In genomic region chr10:55320187-55320586, GRCh38 we compare ENCODE assay signal across 16 cellular contexts.
DNase-seq lines count a peak whose midpoint lies in the region; ATAC-seq and TF ChIP-seq lines count a peak whose summit lies in the region.
"Had no signal": no experiment of that assay in that cellular context is flagged by ENCODE, and none has a peak within 500 bp of the region (broad histone marks: within the 10 kb centered on the region; RNA-seq: fewer than 3 reads in every experiment).

No MANE protein-coding gene starts in this region.

- no peaks in the 10 kb centered on the region for H3K27me3 ChIP-seq in naive thymus-derived CD4-positive, alpha-beta T cell (ENCODE audit: control insufficient read depth in 2 of 2, insufficient read depth in 2 of 2, low read length in 2 of 2)
- no peaks in the 10 kb centered on the region for H3K27me3 ChIP-seq in gastrocnemius medialis
- H3K27me3 ChIP-seq: BLaER1 had no signal

- H3K4me3 ChIP-seq in naive thymus-derived CD4-positive, alpha-beta T cell (ENCODE audit: low read length) = no peak overlapping the region
- H3K4me3 ChIP-seq in gastrocnemius medialis = no peak overlapping the region
- H3K4me3 ChIP-seq: BLaER1 had no signal

- ATAC-seq in naive thymus-derived CD4-positive, alpha-beta T cell = peak; percentile 20
- ATAC-seq in sciatic nerve = peak; percentile 41
- ATAC-seq in stimulated activated memory B cell treated with anti-CD40 and anti-IgM and Interleukin-4, amounts not matched to agents 10 μg/mL and 1 μg/mL and 100 μg/mL, for 72 hours = peak; percentile 56
- no peak for ATAC-seq in gastrocnemius medialis
- ATAC-seq: CD8-positive, alpha-beta T cell had no signal

- H3K9me3 ChIP-seq in naive thymus-derived CD4-positive, alpha-beta T cell (ENCODE audit: control insufficient read depth in 2 of 3, low read length in 3 of 3) = no peaks in the 10 kb centered on the region
- H3K9me3 ChIP-seq in gastrocnemius medialis = no peaks in the 10 kb centered on the region
- H3K9me3 ChIP-seq: BLaER1, Caco-2 had no signal

- H3K9me3 Mint-ChIP-seq in naive thymus-derived CD4-positive, alpha-beta T cell = peaks cover 6 to 28% (median 12%) of the 10 kb centered on the region in 11 donors
- H3K9me3 Mint-ChIP-seq in stimulated activated memory B cell treated with anti-CD40 and anti-IgM and Interleukin-4, amounts not matched to agents 10 μg/mL and 1 μg/mL and 100 μg/mL, for 72 hours = peaks cover 9% of the 10 kb centered on the region

- peaks cover 0 to 3% (median 0%) of the 10 kb centered on the region in 5 donors for H3K36me3 Mint-ChIP-seq in naive thymus-derived CD4-positive, alpha-beta T cell
- H3K36me3 Mint-ChIP-seq in stimulated activated memory B cell treated with anti-CD40 and anti-IgM and Interleukin-4, amounts not matched to agents 10 μg/mL and 1 μg/mL and 100 μg/mL, for 72 hours = no peaks in the 10 kb centered on the region
- H3K36me3 Mint-ChIP-seq: CD4-positive, CD25-positive, alpha-beta regulatory T cell; CD8-positive, alpha-beta T cell had no signal

- no peaks in the 10 kb centered on the region for H3K27me3 Mint-ChIP-seq in naive thymus-derived CD4-positive, alpha-beta T cell
- no peaks in the 10 kb centered on the region for H3K27me3 Mint-ChIP-seq in stimulated activated memory B cell treated with anti-CD40 and anti-IgM and Interleukin-4, amounts not matched to agents 10 μg/mL and 1 μg/mL and 100 μg/mL, for 72 hours
- H3K27me3 Mint-ChIP-seq: B cell; CD4-positive, CD25-positive, alpha-beta regulatory T cell had no signal

- POLR2A ChIA-PET in naive thymus-derived CD4-positive, alpha-beta T cell (lab: Charles Lee) = no interaction called here

- no peaks in the 10 kb centered on the region for H3K4me1 Mint-ChIP-seq in naive thymus-derived CD4-positive, alpha-beta T cell
- H3K4me1 Mint-ChIP-seq in stimulated activated memory B cell treated with anti-CD40 and anti-IgM and Interleukin-4, amounts not matched to agents 10 μg/mL and 1 μg/mL and 100 μg/mL, for 72 hours = no peaks in the 10 kb centered on the region
- H3K4me1 Mint-ChIP-seq: B cell; CD4-positive, CD25-positive, alpha-beta regulatory T cell had no signal

- TF ChIP-seq POLR2A in gastrocnemius medialis (IDR thresholded peaks at IDR 0.05) = no peak

- CTCF ChIA-PET in naive thymus-derived CD4-positive, alpha-beta T cell (lab: Charles Lee) = no interaction called here

- no peak overlapping the region for H3K4me3 Mint-ChIP-seq in naive thymus-derived CD4-positive, alpha-beta T cell
- no peak overlapping the region for H3K4me3 Mint-ChIP-seq in stimulated activated memory B cell treated with anti-CD40 and anti-IgM and Interleukin-4, amounts not matched to agents 10 μg/mL and 1 μg/mL and 100 μg/mL, for 72 hours
- H3K4me3 Mint-ChIP-seq: B cell; CD4-positive, CD25-positive, alpha-beta regulatory T cell; CD8-positive, alpha-beta T cell had no signal

- intact Hi-C loops in naive thymus-derived CD4-positive, alpha-beta T cell (cut with micrococcal nuclease) = no loop called here
- intact Hi-C loops in sciatic nerve (cut with DNase I) = no loop called here
- intact Hi-C loops in gastrocnemius medialis (cut with DNase I; ENCODE audit: low total_unique reads) = no loop called here

- TF ChIP-seq CTCF in gastrocnemius medialis (IDR thresholded peaks at IDR 0.05 in 4 of 5, conservative IDR thresholded peaks at IDR 0.05 in 1 of 5) = no peak

- H3K27ac Mint-ChIP-seq in naive thymus-derived CD4-positive, alpha-beta T cell = no peak overlapping the region
- no peak overlapping the region for H3K27ac Mint-ChIP-seq in stimulated activated memory B cell treated with anti-CD40 and anti-IgM and Interleukin-4, amounts not matched to agents 10 μg/mL and 1 μg/mL and 100 μg/mL, for 72 hours
- H3K27ac Mint-ChIP-seq: B cell; CD4-positive, CD25-positive, alpha-beta regulatory T cell; CD8-positive, alpha-beta T cell had no signal

- no peak for DNase-seq in naive thymus-derived CD4-positive, alpha-beta T cell
- DNase-seq in sciatic nerve (ENCODE audit: low spot score) = no peak
- DNase-seq in dermis blood vessel endothelial cell = no peak
- no peak for DNase-seq in NCI-H446 (lab: John Stamatoyannopoulos, UW)
- no peak for DNase-seq in gastrocnemius medialis
- DNase-seq: Caco-2; CD4-positive, CD25-positive, alpha-beta regulatory T cell; CD8-positive, alpha-beta T cell; DMS153; DND-41; H7; HCEC 1CT had no signal

- in situ Hi-C loops in gastrocnemius medialis (cut with MboI; ENCODE audit: low sequenced_read_pairs in 4 of 4) = no loop called here

- no peaks in the 10 kb centered on the region for H3K36me3 ChIP-seq in naive thymus-derived CD4-positive, alpha-beta T cell (ENCODE audit: control insufficient read depth in 2 of 3, insufficient read depth in 3 of 3, low read length in 3 of 3)
- H3K36me3 ChIP-seq in gastrocnemius medialis = no peaks in the 10 kb centered on the region
- H3K36me3 ChIP-seq: BLaER1 had no signal

- H3K27ac ChIP-seq in naive thymus-derived CD4-positive, alpha-beta T cell (ENCODE audit: low read depth, low read length) = no peak overlapping the region
- H3K27ac ChIP-seq in gastrocnemius medialis = no peak overlapping the region
- H3K27ac ChIP-seq: BLaER1, C4-2B had no signal

- H3K4me1 ChIP-seq in naive thymus-derived CD4-positive, alpha-beta T cell (ENCODE audit: control insufficient read depth in 2 of 2, insufficient read depth in 2 of 2, low read length in 2 of 2) = no peaks in the 10 kb centered on the region
- H3K4me1 ChIP-seq in gastrocnemius medialis = no peaks in the 10 kb centered on the region
- H3K4me1 ChIP-seq: BLaER1, Caco-2 had no signal

Comparison
In these comparisons a context has a peak if more than half of its experiments do, and no peak if none do; other contexts are left out.
1. ATAC-seq: peak in naive thymus-derived CD4-positive, alpha-beta T cell (single experiment), sciatic nerve (single experiment) and stimulated activated memory B cell treated with anti-CD40 and anti-IgM and Interleukin-4, amounts not matched to agents 10 μg/mL and 1 μg/mL and 100 μg/mL, for 72 hours (single experiment); none in gastrocnemius medialis (0 of 2).